1 cellular context compared by ENCODE assay signal in genomic region chr16:2040031-2040430, GRCh38.
A peak's percentile ranks its signal among the peaks of the same experiment; 100 is the strongest.
TF ChIP-seq lines count a peak whose summit lies in the region.

No MANE protein-coding gene starts in this region.

TF ChIP-seq in HepG2, 621 proteins besides CTCF, POLR2A, EP300 and RAD21:
- TF ChIP-seq ZNF543 (CRISPR knock-in tag; IDR thresholded peaks at IDR 0.05) (no peak), BCL3 (CRISPR knock-in tag; IDR thresholded peaks at IDR 0.05) (peak; percentile 12; the same call in 1 of the 2 replicates), MED1 (CRISPR knock-in tag; IDR thresholded peaks at IDR 0.05) (no peak), TIGD3 (CRISPR knock-in tag; IDR thresholded peaks at IDR 0.05; ENCODE audit: borderline replicate concordance) (0 out of 2 replicates have a peak, but pooled peaks have one; percentile 32), ZNF574 (CRISPR knock-in tag; IDR thresholded peaks at IDR 0.05) (no peak), ZNF710 (CRISPR knock-in tag; IDR thresholded peaks at IDR 0.05; ENCODE audit: borderline replicate concordance) (0 out of 2 replicates have a peak, but pooled peaks have one; percentile 0), ZNF772 (CRISPR knock-in tag; IDR thresholded peaks at IDR 0.05) (no peak), TAF15 (IDR thresholded peaks at IDR 0.05; ENCODE audit: low read depth, low read length, poor library complexity, severe bottlenecking) (no peak), ZNF20 (CRISPR knock-in tag; IDR thresholded peaks at IDR 0.05) (no peak), FOXA1 (IDR thresholded peaks at IDR 0.05) (no peak), FOXA1 (CRISPR knock-in tag; IDR thresholded peaks at IDR 0.05) (no peak), ZBTB33 (CRISPR knock-in tag; IDR thresholded peaks at IDR 0.05) (peak; percentile 29; the same call in 1 of the 2 replicates), ZNF749 (CRISPR knock-in tag; IDR thresholded peaks at IDR 0.05; ENCODE audit: borderline replicate concordance) (peak; percentile 38; the same call in 1 of the 2 replicates), ZNF274 (CRISPR knock-in tag; IDR thresholded peaks at IDR 0.05) (0 out of 2 replicates have a peak, but pooled peaks have one; percentile 15), MXD4 (CRISPR knock-in tag; IDR thresholded peaks at IDR 0.05) (no peak), SP4 (CRISPR knock-in tag; IDR thresholded peaks at IDR 0.05) (0 out of 2 replicates have a peak, but pooled peaks have one; percentile 48), ZNF597 (CRISPR knock-in tag; IDR thresholded peaks at IDR 0.05) (0 out of 2 replicates have a peak, but pooled peaks have one; percentile 38), DNMT1 (CRISPR knock-in tag; IDR thresholded peaks at IDR 0.05) (0 out of 2 replicates have a peak, but pooled peaks have one; percentile 52), KDM5A (IDR thresholded peaks at IDR 0.05; ENCODE audit: borderline replicate concordance, low read length) (no peak), ZNF232 (CRISPR knock-in tag; IDR thresholded peaks at IDR 0.05; ENCODE audit: borderline replicate concordance) (0 out of 2 replicates have a peak, but pooled peaks have one; percentile 22), AFF4 (CRISPR knock-in tag; IDR thresholded peaks at IDR 0.05) (no peak), ZNF44 (CRISPR knock-in tag; IDR thresholded peaks at IDR 0.05) (0 out of 2 replicates have a peak, but pooled peaks have one; percentile 64), ZNF280B (CRISPR knock-in tag; IDR thresholded peaks at IDR 0.05; ENCODE audit: borderline replicate concordance) (0 out of 2 replicates have a peak, but pooled peaks have one; percentile 30), ZNF564 (CRISPR knock-in tag; IDR thresholded peaks at IDR 0.05) (no peak), CC2D1A (CRISPR knock-in tag; IDR thresholded peaks at IDR 0.05) (no peak), ZNF839 (CRISPR knock-in tag; IDR thresholded peaks at IDR 0.05; ENCODE audit: borderline replicate concordance) (no peak), TBX2 (CRISPR knock-in tag; IDR thresholded peaks at IDR 0.05; ENCODE audit: borderline replicate concordance) (no peak), ZMYM4 (CRISPR knock-in tag; IDR thresholded peaks at IDR 0.05) (peak; percentile 10; the same call in 1 of the 2 replicates)
TF ChIP-seq in HepG2: peak in this region for 13.
